ENCODE assay signal across 18 cellular contexts in the genomic region with DNA sequence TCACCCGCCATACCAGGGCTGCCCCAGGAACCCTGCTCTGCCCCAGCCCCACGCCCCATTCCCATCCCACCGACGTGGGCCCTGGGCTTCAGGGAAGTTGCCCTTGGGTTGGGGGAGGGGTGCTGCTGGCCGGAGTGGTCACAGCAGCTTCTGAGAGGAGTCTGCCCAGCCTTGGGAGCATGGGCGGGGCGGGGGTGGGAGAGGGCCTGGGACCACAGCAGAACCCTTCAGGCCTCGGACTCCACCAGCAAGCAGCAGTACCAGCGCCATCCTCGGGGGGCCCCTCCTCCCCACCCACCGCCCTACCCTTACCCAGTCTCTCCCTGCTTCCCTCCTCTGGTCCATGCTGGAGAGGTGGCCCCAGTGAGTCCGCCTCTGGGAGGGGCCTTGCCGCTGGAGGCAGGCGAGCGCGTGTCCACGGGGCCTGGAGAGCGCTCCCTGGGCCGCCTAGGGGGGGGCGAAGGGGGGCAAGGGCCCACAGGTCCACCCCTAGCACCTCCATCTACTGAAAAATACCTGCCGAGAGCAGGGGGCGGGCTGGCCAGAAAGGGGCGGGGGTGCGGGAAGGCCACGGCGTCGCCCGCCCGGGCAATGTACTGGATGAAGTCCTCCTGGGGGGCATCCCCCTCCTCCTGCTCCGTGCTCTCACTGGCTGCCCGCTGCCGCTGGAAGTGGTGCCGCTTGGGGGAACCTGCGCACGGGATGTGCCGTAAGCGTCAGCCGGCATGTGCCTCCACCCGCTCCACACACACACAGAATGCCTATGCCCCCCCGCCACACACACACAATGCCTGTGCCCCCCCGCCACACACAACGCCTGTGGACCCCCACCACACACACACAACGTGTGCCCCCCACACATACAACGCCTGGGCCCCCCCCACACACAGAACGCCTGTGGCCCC. TPM values are rescaled to one million over a fixed set of nuclear protein-coding genes. Genes with fewer than 3 reads are reported as not detected.
"Had no signal": no experiment of that assay in that cellular context is flagged by ENCODE, and none has a peak within 500 bp of the region (broad histone marks: within the 10 kb centered on the region; RNA-seq: fewer than 3 reads in every experiment).

No MANE protein-coding gene starts in this region.

- H3K27ac Mint-ChIP-seq: activated CD4-positive, alpha-beta T cell treated with anti-CD3 and anti-CD28 coated beads, Interleukin-2, amount 10 ng/mL, durations not matched to agents 24 days and 14 days; activated naive CD8-positive, alpha-beta T cell; immature natural killer cell; stimulated activated naive CD8-positive, alpha-beta T cell treated with anti-CD3 and anti-CD28 coated beads, Interleukin-15, Interleukin-2, amounts not matched to agents 100 ng/mL and 50 ng/mL, for 24 hours had no signal

- H3K36me3 Mint-ChIP-seq: activated naive CD8-positive, alpha-beta T cell; immature natural killer cell had no signal

- H3K27ac ChIP-seq: brain microvascular endothelial cell, lower lobe of right lung, prostate gland, testis, WERI-Rb-1 had no signal

- H3K27me3 Mint-ChIP-seq: activated CD4-positive, alpha-beta T cell treated with anti-CD3 and anti-CD28 coated beads, Interleukin-2, amount 10 ng/mL, durations not matched to agents 24 days and 14 days; activated naive CD8-positive, alpha-beta T cell; stimulated activated naive CD8-positive, alpha-beta T cell treated with anti-CD3 and anti-CD28 coated beads, Interleukin-15, Interleukin-2, amounts not matched to agents 100 ng/mL and 50 ng/mL, for 24 hours had no signal

- H3K4me1 Mint-ChIP-seq: immature natural killer cell; naive thymus-derived CD8-positive, alpha-beta T cell had no signal

- H3K4me1 ChIP-seq: prostate gland had no signal

- ATAC-seq: sciatic nerve had no signal

- DNase-seq: activated CD4-positive, alpha-beta T cell treated with anti-CD3 and anti-CD28 coated beads, Interleukin-2, amount 10 ng/mL, durations not matched to agents 24 days and 14 days; activated effector memory CD4-positive, alpha-beta T cell treated with anti-CD3 and anti-CD28 coated beads, Interleukin-2, amount 50 U/mL, for 16 hours; activated T-cell treated with anti-CD3 and anti-CD28 coated beads, Interleukin-2, amount 50 U/mL, for 1 hour; amygdala; brain microvascular endothelial cell; glutamatergic neuron; immature natural killer cell; lower lobe of right lung; mucosa of descending colon; naive thymus-derived CD8-positive, alpha-beta T cell; nucleus accumbens; T-helper 1 cell; testis; WERI-Rb-1 had no signal

- H3K9me3 ChIP-seq: lower lobe of right lung, mucosa of descending colon, prostate gland, testis had no signal

- H3K4me3 Mint-ChIP-seq: activated CD4-positive, alpha-beta T cell treated with anti-CD3 and anti-CD28 coated beads, Interleukin-2, amount 10 ng/mL, durations not matched to agents 24 days and 14 days; activated naive CD8-positive, alpha-beta T cell; immature natural killer cell; naive thymus-derived CD8-positive, alpha-beta T cell; stimulated activated naive CD8-positive, alpha-beta T cell treated with anti-CD3 and anti-CD28 coated beads, Interleukin-15, Interleukin-2, amounts not matched to agents 100 ng/mL and 50 ng/mL, for 24 hours had no signal

- H3K4me3 ChIP-seq: lower lobe of right lung, mucosa of descending colon, prostate gland, testis had no signal

- H3K9me3 Mint-ChIP-seq: activated CD4-positive, alpha-beta T cell treated with anti-CD3 and anti-CD28 coated beads, Interleukin-2, amount 10 ng/mL, durations not matched to agents 24 days and 14 days; immature natural killer cell; naive thymus-derived CD8-positive, alpha-beta T cell; stimulated activated naive CD8-positive, alpha-beta T cell treated with anti-CD3 and anti-CD28 coated beads, Interleukin-15, Interleukin-2, amounts not matched to agents 100 ng/mL and 50 ng/mL, for 24 hours had no signal

- H3K27me3 ChIP-seq: brain microvascular endothelial cell, testis had no signal

RNA-seq across cellular contexts. Expression of gene CBARP, which starts 7.0 kb away (rescaled TPM):
- total RNA-seq: naive thymus-derived CD8-positive, alpha-beta T cell had no signal
- polyA plus RNA-seq: immature natural killer cell; naive thymus-derived CD8-positive, alpha-beta T cell had no signal
